Comparison of ENCODE assay signal across 10 cellular contexts in the genomic region with DNA sequence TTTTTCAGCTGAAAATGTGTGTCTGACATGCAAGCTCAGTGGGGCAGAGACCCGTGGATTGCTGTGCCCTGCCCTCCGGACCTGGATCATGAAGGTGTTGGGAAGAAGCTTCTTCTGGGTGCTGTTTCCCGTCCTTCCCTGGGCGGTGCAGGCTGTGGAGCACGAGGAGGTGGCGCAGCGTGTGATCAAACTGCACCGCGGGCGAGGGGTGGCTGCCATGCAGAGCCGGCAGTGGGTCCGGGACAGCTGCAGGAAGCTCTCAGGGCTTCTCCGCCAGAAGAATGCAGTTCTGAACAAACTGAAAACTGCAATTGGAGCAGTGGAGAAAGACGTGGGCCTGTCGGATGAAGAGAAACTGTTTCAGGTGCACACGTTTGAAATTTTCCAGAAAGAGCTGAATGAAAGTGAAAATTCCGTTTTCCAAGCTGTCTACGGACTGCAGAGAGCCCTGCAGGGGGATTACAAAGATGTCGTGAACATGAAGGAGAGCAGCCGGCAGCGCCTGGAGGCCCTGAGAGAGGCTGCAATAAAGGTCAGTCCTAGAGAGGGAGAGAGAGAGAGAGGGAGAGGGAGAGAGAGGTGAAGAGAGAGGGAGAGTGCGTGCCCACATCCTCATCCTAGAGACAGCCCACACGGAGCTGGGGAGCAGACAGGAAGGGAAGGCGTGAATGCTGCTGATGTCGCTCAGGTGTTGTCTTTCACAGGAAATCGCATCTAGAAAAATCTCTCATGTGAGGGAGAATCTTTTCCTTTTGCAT. TPM values are rescaled to one million over a fixed set of nuclear protein-coding genes. Genes with fewer than 3 reads are reported as not detected.
DNase-seq lines count a peak whose midpoint lies in the region; ATAC-seq and TF ChIP-seq lines count a peak whose summit lies in the region.
"Had no signal": no experiment of that assay in that cellular context is flagged by ENCODE, and none has a peak within 500 bp of the region (broad histone marks: within the 10 kb centered on the region; RNA-seq: fewer than 3 reads in every experiment).

No MANE protein-coding gene starts in this region.

- H3K27me3 Mint-ChIP-seq in osteocyte (ENCODE audit: unreplicated experiment) = no peaks in the 10 kb centered on the region

- DNase-seq in G401 (ENCODE audit: low spot score) (peak; percentile 52), NCI-H510A (lab: John Stamatoyannopoulos, UW) (peak; percentile 27), fibroblast of peridontal ligament (ENCODE audit: extremely low read depth) (peak; percentile 27), osteocyte (ENCODE audit: extremely low spot score, unreplicated experiment) (peak; percentile 83), GF-D8 (lab: John Stamatoyannopoulos, UW) (no peak)
- DNase-seq: NCI-H2171, T-helper 9 cell had no signal

- peak overlapping the region; percentile 80 for H3K27ac Mint-ChIP-seq in osteocyte (ENCODE audit: unreplicated experiment)

- no peak for ATAC-seq in GM21717 (IDR thresholded peaks at IDR 0.05; ENCODE audit: unreplicated experiment)
- ATAC-seq in GM21528 (IDR thresholded peaks at IDR 0.05; ENCODE audit: low FRiP score, unreplicated experiment) = no peak
- ATAC-seq in HG03095 (IDR thresholded peaks at IDR 0.05; ENCODE audit: unreplicated experiment) = no peak

- H3K9me3 Mint-ChIP-seq in osteocyte (ENCODE audit: unreplicated experiment) = no peaks in the 10 kb centered on the region

- H3K4me3 Mint-ChIP-seq in osteocyte (ENCODE audit: unreplicated experiment) = peak overlapping the region; percentile 67

- in situ Hi-C loops in G401 (cut with HindIII; ENCODE audit: low sequenced_read_pairs) = no loop called here

- H3K4me1 Mint-ChIP-seq in osteocyte (ENCODE audit: unreplicated experiment) = peaks cover 52% of the 10 kb centered on the region

- TF ChIP-seq CTCF in osteocyte (IDR thresholded peaks at IDR 0.05) = no peak

- peaks cover 30% of the 10 kb centered on the region for H3K36me3 Mint-ChIP-seq in osteocyte (ENCODE audit: unreplicated experiment)

RNA-seq across cellular contexts. Expression of a gene that starts 5.2 kb away (rescaled TPM):
- total RNA-seq in G401 (2014; rRNA removed; shearing (Covaris generic)) = 6.3 and 12.7 TPM in 2 replicates
- 27.5 and 29.0 TPM in 2 replicates for total RNA-seq in osteocyte

RNA-seq across cellular contexts. Expression of a gene that starts 42.4 kb away (rescaled TPM):
- total RNA-seq in G401 (2014; rRNA removed; shearing (Covaris generic)) = 2.3 and 3.3 TPM in 2 replicates
- total RNA-seq in osteocyte = 2.6 and 2.9 TPM in 2 replicates
